Comparison of ENCODE assay signal across 1 cellular context in the genomic region with DNA sequence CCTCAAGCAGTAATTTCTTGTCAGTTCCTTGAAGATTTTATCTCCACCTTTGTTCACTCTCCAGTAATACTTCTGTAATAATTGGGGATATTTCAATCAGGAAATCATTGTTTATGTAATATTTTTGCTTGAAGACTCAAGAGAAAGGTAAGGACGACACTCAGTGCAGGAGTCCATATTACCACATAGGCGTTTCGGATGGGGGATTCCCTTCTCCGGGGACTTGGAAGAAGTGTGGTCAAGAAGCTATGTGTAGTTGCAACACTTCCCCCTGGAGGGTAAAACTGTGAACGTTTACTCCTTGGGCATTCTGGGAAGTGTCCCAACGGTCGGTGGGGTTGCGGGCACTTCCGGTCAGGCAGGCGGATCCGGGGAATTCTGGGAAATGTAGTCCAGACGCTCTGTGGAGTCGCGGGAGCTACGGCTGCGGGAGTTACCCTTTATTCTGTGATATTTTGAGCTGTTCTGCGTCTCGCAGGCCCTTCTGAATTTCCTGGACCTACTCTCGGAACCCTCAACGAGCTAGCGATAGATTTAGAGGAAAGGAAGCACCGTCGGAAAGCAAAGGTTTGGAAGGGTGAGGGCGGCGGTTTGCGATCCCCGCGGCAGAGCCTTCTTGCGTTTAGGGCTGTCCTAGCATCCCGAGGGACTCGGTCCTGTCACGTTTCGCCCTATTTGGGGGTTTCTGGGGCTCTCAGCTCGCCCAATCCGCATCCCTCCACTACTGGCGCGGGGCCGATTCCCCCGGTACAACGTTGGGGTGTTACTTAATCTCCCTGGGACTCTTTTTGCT.
TF ChIP-seq lines count a peak whose summit lies in the region.

ZNF221 (plus strand) TSS at position 395 of the 793 bp plus-strand sequence. CDS start 11,499 bp downstream, outside the sequence.

TF ChIP-seq in GM12878, 131 proteins besides CTCF, POLR2A, EP300 and RAD21 (continued from another document and continues in another):
- TF ChIP-seq E2F8 (IDR thresholded peaks at IDR 0.05; ENCODE audit: low read depth, partially characterized antibody): peak; percentile 60
- TF ChIP-seq, protein P1, sequence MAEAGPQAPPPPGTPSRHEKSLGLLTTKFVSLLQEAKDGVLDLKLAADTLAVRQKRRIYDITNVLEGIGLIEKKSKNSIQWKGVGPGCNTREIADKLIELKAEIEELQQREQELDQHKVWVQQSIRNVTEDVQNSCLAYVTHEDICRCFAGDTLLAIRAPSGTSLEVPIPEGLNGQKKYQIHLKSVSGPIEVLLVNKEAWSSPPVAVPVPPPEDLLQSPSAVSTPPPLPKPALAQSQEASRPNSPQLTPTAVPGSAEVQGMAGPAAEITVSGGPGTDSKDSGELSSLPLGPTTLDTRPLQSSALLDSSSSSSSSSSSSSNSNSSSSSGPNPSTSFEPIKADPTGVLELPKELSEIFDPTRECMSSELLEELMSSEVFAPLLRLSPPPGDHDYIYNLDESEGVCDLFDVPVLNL (IDR thresholded peaks at IDR 0.05; ENCODE audit: low read depth, low read length): no peak
- TF ChIP-seq TARDBP (IDR thresholded peaks at IDR 0.05; ENCODE audit: borderline replicate concordance): peak; percentile 54; the same call in 1 of the 2 replicates
- TF ChIP-seq NRF1 (conservative IDR thresholded peaks at IDR 0.05; ENCODE audit: low read depth, low read length): no peak
- TF ChIP-seq KLF5 (IDR thresholded peaks at IDR 0.05; ENCODE audit: partially characterized antibody): peak; percentile 29
- TF ChIP-seq GATAD2B (conservative IDR thresholded peaks at IDR 0.05; ENCODE audit: low read depth): peak; percentile 84
- no peak for TF ChIP-seq JUND (IDR thresholded peaks at IDR 0.05; ENCODE audit: low read depth, low read length)
- TF ChIP-seq NFYA (IDR thresholded peaks at IDR 0.05; ENCODE audit: borderline replicate concordance, low read depth, low read length): no peak
- no peak; the same call in 1 of the 2 replicates for TF ChIP-seq CREB1 (IDR thresholded peaks at IDR 0.05; ENCODE audit: low read depth)
- TF ChIP-seq, protein P2, sequence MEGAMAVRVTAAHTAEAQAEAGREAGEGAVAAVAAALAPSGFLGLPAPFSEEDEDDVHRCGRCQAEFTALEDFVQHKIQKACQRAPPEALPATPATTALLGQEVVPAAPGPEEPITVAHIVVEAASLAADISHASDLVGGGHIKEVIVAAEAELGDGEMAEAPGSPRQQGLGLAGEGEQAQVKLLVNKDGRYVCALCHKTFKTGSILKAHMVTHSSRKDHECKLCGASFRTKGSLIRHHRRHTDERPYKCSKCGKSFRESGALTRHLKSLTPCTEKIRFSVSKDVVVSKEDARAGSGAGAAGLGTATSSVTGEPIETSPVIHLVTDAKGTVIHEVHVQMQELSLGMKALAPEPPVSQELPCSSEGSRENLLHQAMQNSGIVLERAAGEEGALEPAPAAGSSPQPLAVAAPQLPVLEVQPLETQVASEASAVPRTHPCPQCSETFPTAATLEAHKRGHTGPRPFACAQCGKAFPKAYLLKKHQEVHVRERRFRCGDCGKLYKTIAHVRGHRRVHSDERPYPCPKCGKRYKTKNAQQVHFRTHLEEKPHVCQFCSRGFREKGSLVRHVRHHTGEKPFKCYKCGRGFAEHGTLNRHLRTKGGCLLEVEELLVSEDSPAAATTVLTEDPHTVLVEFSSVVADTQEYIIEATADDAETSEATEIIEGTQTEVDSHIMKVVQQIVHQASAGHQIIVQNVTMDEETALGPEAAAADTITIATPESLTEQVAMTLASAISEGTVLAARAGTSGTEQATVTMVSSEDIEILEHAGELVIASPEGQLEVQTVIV (IDR thresholded peaks at IDR 0.05; ENCODE audit: borderline replicate concordance, partially characterized antibody): peak; percentile 63
- TF ChIP-seq ZBED1 (IDR thresholded peaks at IDR 0.05; ENCODE audit: borderline replicate concordance): no peak
- no peak for TF ChIP-seq KDM1A (IDR thresholded peaks at IDR 0.05; ENCODE audit: borderline replicate concordance)
- TF ChIP-seq IKZF1 (conservative IDR thresholded peaks at IDR 0.05): peak; percentile 98
- TF ChIP-seq ETV6 (conservative IDR thresholded peaks at IDR 0.05 in 1 of 2, IDR thresholded peaks at IDR 0.05 in 1 of 2; ENCODE audit: borderline replicate concordance in 1 of 2, low read depth in 1 of 2): 0 out of 4 replicates have a peak, but pooled peaks of 1 of the 2 experiments have one; percentile 46
- TF ChIP-seq SIN3A (IDR thresholded peaks at IDR 0.05; ENCODE audit: low read depth, low read length): no peak
- no peak for TF ChIP-seq PAX8 (IDR thresholded peaks at IDR 0.05)
- TF ChIP-seq TAF1 (IDR thresholded peaks at IDR 0.05; ENCODE audit: borderline replicate concordance, low read depth, low read length): no peak
- TF ChIP-seq, protein P3, sequence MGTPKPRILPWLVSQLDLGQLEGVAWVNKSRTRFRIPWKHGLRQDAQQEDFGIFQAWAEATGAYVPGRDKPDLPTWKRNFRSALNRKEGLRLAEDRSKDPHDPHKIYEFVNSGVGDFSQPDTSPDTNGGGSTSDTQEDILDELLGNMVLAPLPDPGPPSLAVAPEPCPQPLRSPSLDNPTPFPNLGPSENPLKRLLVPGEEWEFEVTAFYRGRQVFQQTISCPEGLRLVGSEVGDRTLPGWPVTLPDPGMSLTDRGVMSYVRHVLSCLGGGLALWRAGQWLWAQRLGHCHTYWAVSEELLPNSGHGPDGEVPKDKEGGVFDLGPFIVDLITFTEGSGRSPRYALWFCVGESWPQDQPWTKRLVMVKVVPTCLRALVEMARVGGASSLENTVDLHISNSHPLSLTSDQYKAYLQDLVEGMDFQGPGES (IDR thresholded peaks at IDR 0.05): no peak
- 0 out of 2 replicates have a peak, but pooled peaks have one; percentile 48 for TF ChIP-seq NBN (IDR thresholded peaks at IDR 0.05)
- no peak for TF ChIP-seq NR2F1 (conservative IDR thresholded peaks at IDR 0.05)
- no peak for TF ChIP-seq ASH2L (IDR thresholded peaks at IDR 0.05; ENCODE audit: borderline replicate concordance, low read depth)
- no peak for TF ChIP-seq ZNF622 (IDR thresholded peaks at IDR 0.05)
- no peak for TF ChIP-seq SMAD1 (IDR thresholded peaks at IDR 0.05; ENCODE audit: low read depth, partially characterized antibody)
- TF ChIP-seq, protein P4, sequence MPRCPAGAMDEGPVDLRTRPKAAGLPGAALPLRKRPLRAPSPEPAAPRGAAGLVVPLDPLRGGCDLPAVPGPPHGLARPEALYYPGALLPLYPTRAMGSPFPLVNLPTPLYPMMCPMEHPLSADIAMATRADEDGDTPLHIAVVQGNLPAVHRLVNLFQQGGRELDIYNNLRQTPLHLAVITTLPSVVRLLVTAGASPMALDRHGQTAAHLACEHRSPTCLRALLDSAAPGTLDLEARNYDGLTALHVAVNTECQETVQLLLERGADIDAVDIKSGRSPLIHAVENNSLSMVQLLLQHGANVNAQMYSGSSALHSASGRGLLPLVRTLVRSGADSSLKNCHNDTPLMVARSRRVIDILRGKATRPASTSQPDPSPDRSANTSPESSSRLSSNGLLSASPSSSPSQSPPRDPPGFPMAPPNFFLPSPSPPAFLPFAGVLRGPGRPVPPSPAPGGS (IDR thresholded peaks at IDR 0.05; ENCODE audit: borderline replicate concordance, insufficient read depth, low read depth, low read length, poor library complexity, severe bottlenecking): no peak
- no peak for TF ChIP-seq DPF2 (IDR thresholded peaks at IDR 0.05)
- peak; percentile 94 for TF ChIP-seq HCFC1 (IDR thresholded peaks at IDR 0.05; ENCODE audit: low read length)
- 0 out of 2 replicates have a peak, but pooled peaks have one; percentile 31 for TF ChIP-seq NKRF (conservative IDR thresholded peaks at IDR 0.05)
- no peak for TF ChIP-seq JUNB (IDR thresholded peaks at IDR 0.05)
- TF ChIP-seq SMARCA5 (IDR thresholded peaks at IDR 0.05): no peak
- 0 out of 2 replicates have a peak, but pooled peaks have one; percentile 30 for TF ChIP-seq LARP7 (IDR thresholded peaks at IDR 0.05)
- TF ChIP-seq ZBTB40 (IDR thresholded peaks at IDR 0.05; ENCODE audit: borderline replicate concordance): peak; percentile 92
- no peak for TF ChIP-seq IRF4 (IDR thresholded peaks at IDR 0.05; ENCODE audit: low read depth, low read length)
- TF ChIP-seq STAT3 (IDR thresholded peaks at IDR 0.05; ENCODE audit: low read depth, low read length): peak; percentile 43; the same call in 1 of the 2 replicates
- TF ChIP-seq HSF1 (IDR thresholded peaks at IDR 0.05; ENCODE audit: low read depth, low read length): no peak
- no peak for TF ChIP-seq CHD1 (IDR thresholded peaks at IDR 0.05; ENCODE audit: low read depth, low read length)
- peak; percentile 24; the same call in 1 of the 2 replicates for TF ChIP-seq RAD51 (IDR thresholded peaks at IDR 0.05)
- TF ChIP-seq MYB (IDR thresholded peaks at IDR 0.05; ENCODE audit: borderline replicate concordance, low read depth, low read length): peak; percentile 97
- TF ChIP-seq FOS (IDR thresholded peaks at IDR 0.05; ENCODE audit: borderline replicate concordance, extremely low read depth, insufficient read length): no peak
